15 cellular contexts compared by ENCODE assay signal in genomic region chr4:25916870-25917269, GRCh38. TPM values are rescaled to one million over a fixed set of nuclear protein-coding genes. Genes with fewer than 3 reads are reported as not detected.
DNase-seq lines count a peak whose midpoint lies in the region; ATAC-seq, FAIRE-seq and TF ChIP-seq lines count a peak whose summit lies in the region.
"Had no signal": no experiment of that assay in that cellular context is flagged by ENCODE, and none has a peak within 500 bp of the region (broad histone marks: within the 10 kb centered on the region; RNA-seq: fewer than 3 reads in every experiment).

No MANE protein-coding gene starts in this region.

- H3K9me3 ChIP-seq in HepG2 (ENCODE audit: low read length) (no peaks in the 10 kb centered on the region), right lobe of liver (no peaks in the 10 kb centered on the region)

- no peaks in the 10 kb centered on the region for H3K27me3 Mint-ChIP-seq in IgD-negative memory B cell
- H3K27me3 Mint-ChIP-seq in activated CD8-positive, alpha-beta T cell treated with anti-CD3 and anti-CD28 coated beads for 36 hours = no peaks in the 10 kb centered on the region
- H3K27me3 Mint-ChIP-seq: B cell had no signal

- peaks cover 9% of the 10 kb centered on the region for H3K36me3 Mint-ChIP-seq in IgD-negative memory B cell
- peaks cover 15% of the 10 kb centered on the region for H3K36me3 Mint-ChIP-seq in activated CD8-positive, alpha-beta T cell treated with anti-CD3 and anti-CD28 coated beads for 36 hours (ENCODE audit: low read depth)

- BruUV-seq in HepG2 (replicated peaks; lab: Mats Ljungman, UMichigan) = no TSS peak

- H2AFZ ChIP-seq in HepG2 (ENCODE audit: low read length) = no peak overlapping the region
- H2AFZ ChIP-seq: GM23338 had no signal

- ATAC-seq in HepG2 = no peak
- ATAC-seq in right lobe of liver = no peak
- no peak for ATAC-seq in activated CD8-positive, alpha-beta T cell treated with anti-CD3 and anti-CD28 coated beads for 36 hours
- ATAC-seq: CD8-positive, alpha-beta T cell; GM23338 had no signal

- no peak overlapping the region for H3K4me2 ChIP-seq in HepG2 (ENCODE audit: low read depth, low read length)
- H3K4me2 ChIP-seq: GM23338 had no signal

- POLR2A ChIA-PET in HepG2 (lab: Yijun Ruan, JAX) = no interaction called here
- POLR2A ChIA-PET in activated CD8-positive, alpha-beta T cell treated with anti-CD3 and anti-CD28 coated beads for 36 hours (lab: Charles Lee) = no interaction called here

- H3K4me1 ChIP-seq in HepG2 (ENCODE audit: insufficient read depth, low read length) (peaks cover 69% of the 10 kb centered on the region), right lobe of liver (peaks cover 0 to 9% (median 0%) of the 10 kb centered on the region in 4 donors)

- H3K27me3 ChIP-seq in HepG2 (ENCODE audit: control insufficient read depth in 1 of 2, insufficient read depth in 2 of 2, low read length in 2 of 2) = no peaks in the 10 kb centered on the region; a peak in 1 of 5 replicates
- H3K27me3 ChIP-seq in right lobe of liver = no peaks in the 10 kb centered on the region

- TF ChIP-seq EP300 in HepG2 (IDR thresholded peaks at IDR 0.05; ENCODE audit: low read depth in 2 of 2, low read length in 2 of 2) = no peak
- TF ChIP-seq EP300 in HepG2 (CRISPR knock-in tag; IDR thresholded peaks at IDR 0.05; ENCODE audit: borderline replicate concordance) = no peak

- FAIRE-seq in HepG2 (lab: Jason Lieb, UNC) = no peak
- FAIRE-seq: D721Med had no signal

- H3K4me1 Mint-ChIP-seq in IgD-negative memory B cell = peaks cover 26 to 28% (median 27%) of the 10 kb centered on the region in 3 donors
- H3K4me1 Mint-ChIP-seq in activated CD8-positive, alpha-beta T cell treated with anti-CD3 and anti-CD28 coated beads for 36 hours (ENCODE audit: low read depth) = peaks cover 20% of the 10 kb centered on the region

- in situ Hi-C loops in HepG2 (cut with HindIII; ENCODE audit: extremely low pct_ligation_motif_present, low pct_unique_long_range_greater_than_20kb) = no loop called here

- peaks cover 9% of the 10 kb centered on the region for H3K79me2 ChIP-seq in HepG2 (ENCODE audit: insufficient read depth, low read length)

- intact Hi-C loops in HepG2 (cut with micrococcal nuclease; ENCODE audit: unreplicated experiment) = no loop called here
- intact Hi-C loops in right lobe of liver (cut with DNase I) = no loop called here
- intact Hi-C loops in activated CD8-positive, alpha-beta T cell treated with anti-CD3 and anti-CD28 coated beads for 36 hours (cut with micrococcal nuclease) = no loop called here

- H3K36me3 ChIP-seq in HepG2 (replicated peaks in 1 of 2; ENCODE audit: control insufficient read depth in 1 of 2, insufficient read depth in 2 of 2, low read length in 2 of 2) = no peaks in the 10 kb centered on the region
- H3K36me3 ChIP-seq in right lobe of liver = no peaks in the 10 kb centered on the region

- no peak overlapping the region for H3K9ac ChIP-seq in HepG2 (ENCODE audit: insufficient read depth, low read depth, low read length)

- 90% methylated on average over 1 of the region's 1 CpG for WGBS in HepG2 (ENCODE audit: low lambda C conversion rate)
- 100% methylated on average over 1 of the region's 1 CpG for WGBS in right lobe of liver (ENCODE audit: insufficient coverage, low coverage, low lambda C conversion rate, missing lambda C conversion rate)

- CTCF ChIA-PET in HepG2 (lab: Yijun Ruan, JAX; ENCODE audit: low intra/inter-chr PET ratio, low total read pairs) = no interaction called here
- CTCF ChIA-PET in activated CD8-positive, alpha-beta T cell treated with anti-CD3 and anti-CD28 coated beads for 36 hours (lab: Charles Lee) = no interaction called here

- H3K27ac ChIP-seq in HepG2 (ENCODE audit: extremely low read length, insufficient read depth, low read length) (peak overlapping the region; percentile 32), right lobe of liver (no peak overlapping the region)

- no peak for TF ChIP-seq RAD21 in HepG2 (CRISPR knock-in tag; IDR thresholded peaks at IDR 0.05)

- no peaks in the 10 kb centered on the region for H4K20me1 ChIP-seq in HepG2 (ENCODE audit: insufficient read depth, low read length)

- H3K27ac Mint-ChIP-seq in IgD-negative memory B cell = peak overlapping the region; percentile 50 to 86 (median 80)
- H3K27ac Mint-ChIP-seq in activated CD8-positive, alpha-beta T cell treated with anti-CD3 and anti-CD28 coated beads for 36 hours = no peak overlapping the region
- H3K27ac Mint-ChIP-seq: B cell; CD8-positive, alpha-beta T cell; GM23338 had no signal

- TF ChIP-seq POLR2A in HepG2 (IDR thresholded peaks at IDR 0.05; ENCODE audit: insufficient read depth in 1 of 2, low read depth in 2 of 2, low read length in 2 of 2) = no peak
- TF ChIP-seq POLR2A in right lobe of liver (IDR thresholded peaks at IDR 0.05) = no peak

- H3K9me3 Mint-ChIP-seq in IgD-negative memory B cell = no peaks in the 10 kb centered on the region
- no peaks in the 10 kb centered on the region for H3K9me3 Mint-ChIP-seq in activated CD8-positive, alpha-beta T cell treated with anti-CD3 and anti-CD28 coated beads for 36 hours
- H3K9me3 Mint-ChIP-seq: CD8-positive, alpha-beta T cell; GM23338 had no signal

- H3K4me3 Mint-ChIP-seq in IgD-negative memory B cell = peak overlapping the region in 1 of 4 donors; percentile 95
- H3K4me3 Mint-ChIP-seq in activated CD8-positive, alpha-beta T cell treated with anti-CD3 and anti-CD28 coated beads for 36 hours = no peak overlapping the region
- H3K4me3 Mint-ChIP-seq: B cell; CD8-positive, alpha-beta T cell; GM23338 had no signal

- TF ChIP-seq CTCF in HepG2 (CRISPR knock-in tag; IDR thresholded peaks at IDR 0.05) (no peak), right lobe of liver (IDR thresholded peaks at IDR 0.05) (no peak)
- no peak for TF ChIP-seq CTCF in activated CD8-positive, alpha-beta T cell treated with anti-CD3 and anti-CD28 coated beads for 36 hours (IDR thresholded peaks at IDR 0.05)

- H3K4me3 ChIP-seq in HepG2 (replicated peaks in 1 of 3; ENCODE audit: insufficient read depth in 1 of 3, low read depth in 2 of 3, low read length in 3 of 3) (no peak overlapping the region), right lobe of liver (no peak overlapping the region)
- H3K4me3 ChIP-seq: GM23338 had no signal

- DNase-seq in HepG2 (ENCODE audit: low spot score) (no peak), right lobe of liver (no peak), kidney tubule cell (ENCODE audit: low spot score) (peak; percentile 31), NCI-H748 treated with DMSO at 0.1 percent for 48 hours (lab: John Stamatoyannopoulos, UW) (no peak), HUDEP-2 (lab: John Stamatoyannopoulos, UW; ENCODE audit: unreplicated experiment in 76 of 76) (no peak)
- DNase-seq in activated CD8-positive, alpha-beta T cell treated with anti-CD3 and anti-CD28 coated beads for 36 hours = no peak
- DNase-seq: C1 segment of cervical spinal cord; CD8-positive, alpha-beta T cell; COR-L47; DMS153; H7 had no signal

RNA-seq across cellular contexts. Expression of gene SMIM20, which starts 2.9 kb away (rescaled TPM):
- 30.2 and 36.3 TPM in 2 replicates for total RNA-seq in HepG2 (2016; rRNA removed; fragmentation: Illumina TruSeq; extraction: Trizol)
- total RNA-seq in HepG2 (2016; cell fraction: cytosol; rRNA removed; fragmentation: Illumina TruSeq; extraction: Trizol; ENCODE audit: low read depth) = 49.4 and 69.7 TPM in 2 replicates
- 29.7 and 32.4 TPM in 2 replicates for total RNA-seq in HepG2 (2016; cell fraction: insoluble cytoplasmic fraction; rRNA removed; fragmentation: Illumina TruSeq; extraction: Trizol)
- 58.5 and 74.9 TPM in 2 replicates for total RNA-seq in HepG2 (2016; cell fraction: membrane; rRNA removed; fragmentation: Illumina TruSeq; extraction: Trizol)
- total RNA-seq in HepG2 (2016; cell fraction: nucleus; rRNA removed; fragmentation: Illumina TruSeq; extraction: Trizol) = 13.3 and 17.3 TPM in 2 replicates
- polyA plus RNA-seq in HepG2 (2011; rRNA removed) = 18.0 and 26.3 TPM in 2 replicates
- 17.6 and 20.7 TPM in 2 replicates for polyA plus RNA-seq in HepG2 (2011; cell fraction: cytosol; rRNA removed)
- 3.5 and 5.8 TPM in 2 replicates for polyA plus RNA-seq in HepG2 (2011; cell fraction: nucleus; rRNA removed)
- 31.8 and 34.3 TPM in 2 replicates for polyA plus RNA-seq in HepG2 (2012)
- 50.8 and 84.6 TPM in 2 replicates for polyA plus RNA-seq in HepG2 (2016; cell fraction: cytosol; fragmentation: Illumina TruSeq; extraction: Trizol; ENCODE audit: low read depth)
- 32.2 and 38.8 TPM in 2 replicates for polyA plus RNA-seq in HepG2 (2016; cell fraction: insoluble cytoplasmic fraction; fragmentation: Illumina TruSeq; extraction: Trizol; ENCODE audit: low read depth)
- 51.2 and 73.4 TPM in 2 replicates for polyA plus RNA-seq in HepG2 (2016; cell fraction: membrane; fragmentation: Illumina TruSeq; extraction: Trizol; ENCODE audit: low read depth)
- polyA plus RNA-seq in HepG2 (2016; cell fraction: nucleus; fragmentation: Illumina TruSeq; extraction: Trizol; ENCODE audit: insufficient read depth, low read depth) = 24.1 and 28.3 TPM in 2 replicates
- polyA minus RNA-seq in HepG2 (2011; rRNA and poly(A)+ RNA removed; ENCODE audit: low replicate concordance) = 2.2 and 3.3 TPM in 2 replicates
- polyA minus RNA-seq in HepG2 (2011; cell fraction: cytosol; rRNA and poly(A)+ RNA removed) = 5.4 TPM in 2 replicates
- polyA minus RNA-seq in HepG2 (2011; cell fraction: nucleus; rRNA and poly(A)+ RNA removed) = 2.6 and 4.0 TPM in 2 replicates
- total RNA-seq in right lobe of liver = 10 to 100 TPM; 16.0 to 32.5 (median 21.9) TPM
- 65.3 TPM for polyA plus RNA-seq in IgD-negative memory B cell
- total RNA-seq in activated CD8-positive, alpha-beta T cell treated with anti-CD3 and anti-CD28 coated beads for 36 hours = 10 to 100 TPM; 21.3 to 26.9 TPM

RNA-seq across cellular contexts. Expression of gene SEL1L3, which starts 54.1 kb away (rescaled TPM):
- total RNA-seq in HepG2 (2016; rRNA removed; fragmentation: Illumina TruSeq; extraction: Trizol) (0.63 and 1.1 TPM in 2 replicates), right lobe of liver (10 to 100 TPM in 3 of 6 experiments, 1 to 10 TPM in 3; 5.0 to 33.6 (median 13.3) TPM)
- 0.20 and 1.7 TPM in 2 replicates for total RNA-seq in HepG2 (2016; cell fraction: cytosol; rRNA removed; fragmentation: Illumina TruSeq; extraction: Trizol; ENCODE audit: low read depth)
- total RNA-seq in HepG2 (2016; cell fraction: insoluble cytoplasmic fraction; rRNA removed; fragmentation: Illumina TruSeq; extraction: Trizol) = 0.45 and 0.68 TPM in 2 replicates
- total RNA-seq in HepG2 (2016; cell fraction: membrane; rRNA removed; fragmentation: Illumina TruSeq; extraction: Trizol) = 0.59 and 0.65 TPM in 2 replicates
- 1.2 and 1.5 TPM in 2 replicates for total RNA-seq in HepG2 (2016; cell fraction: nucleus; rRNA removed; fragmentation: Illumina TruSeq; extraction: Trizol)
- polyA plus RNA-seq in HepG2 (2011; rRNA removed) (0.28 and 0.37 TPM in 2 replicates), IgD-negative memory B cell (174 TPM)
- 0.23 and 0.31 TPM in 2 replicates for polyA plus RNA-seq in HepG2 (2011; cell fraction: cytosol; rRNA removed)
- polyA plus RNA-seq in HepG2 (2011; cell fraction: nucleus; rRNA removed) = 0.39 and 0.69 TPM in 2 replicates
- polyA plus RNA-seq in HepG2 (2012) = 0.23 and 1.2 TPM in 2 replicates
- 0.27 TPM in 2 replicates for polyA plus RNA-seq in HepG2 (2016; cell fraction: cytosol; fragmentation: Illumina TruSeq; extraction: Trizol; ENCODE audit: low read depth)
- 0.36 and 0.53 TPM in 2 replicates for polyA plus RNA-seq in HepG2 (2016; cell fraction: insoluble cytoplasmic fraction; fragmentation: Illumina TruSeq; extraction: Trizol; ENCODE audit: low read depth)
- 0.24 and 0.62 TPM in 2 replicates for polyA plus RNA-seq in HepG2 (2016; cell fraction: membrane; fragmentation: Illumina TruSeq; extraction: Trizol; ENCODE audit: low read depth)
- 1.2 TPM in 2 replicates for polyA plus RNA-seq in HepG2 (2016; cell fraction: nucleus; fragmentation: Illumina TruSeq; extraction: Trizol; ENCODE audit: insufficient read depth, low read depth)
- polyA minus RNA-seq in HepG2 (2011; rRNA and poly(A)+ RNA removed; ENCODE audit: low replicate concordance) = 1.7 and 66.3 TPM in 2 replicates
- polyA minus RNA-seq in HepG2 (2011; cell fraction: cytosol; rRNA and poly(A)+ RNA removed) = 0.44 and 1.8 TPM in 2 replicates
- polyA minus RNA-seq in HepG2 (2011; cell fraction: nucleus; rRNA and poly(A)+ RNA removed) = 0.77 and 2.7 TPM in 2 replicates
- total RNA-seq in activated CD8-positive, alpha-beta T cell treated with anti-CD3 and anti-CD28 coated beads for 36 hours = 10 to 100 TPM; 34.8 to 36.9 TPM
